In genomic region chr6:87151786-87152527, GRCh38 we compare ENCODE assay signal across 8 cellular contexts. TPM values are rescaled to one million over a fixed set of nuclear protein-coding genes. Genes with fewer than 3 reads are reported as not detected.
DNase-seq lines count a peak whose midpoint lies in the region; ATAC-seq, FAIRE-seq and TF ChIP-seq lines count a peak whose summit lies in the region.

No MANE protein-coding gene starts in this region.

- H3K36me3 ChIP-seq in GM23338 (ENCODE audit: insufficient read depth) (no peaks in the 10 kb centered on the region), WERI-Rb-1 (peaks cover 4% of the 10 kb centered on the region; the same call in 1 of the 2 replicates), breast epithelium (no peaks in the 10 kb centered on the region), spleen (no peaks in the 10 kb centered on the region)

- peaks cover 28% of the 10 kb centered on the region for H3K27me3 ChIP-seq in GM23338 (ENCODE audit: insufficient read depth)
- H3K27me3 ChIP-seq in WERI-Rb-1 (ENCODE audit: insufficient read depth, low read depth, severe bottlenecking) = no peaks in the 10 kb centered on the region
- H3K27me3 ChIP-seq in breast epithelium = no peaks in the 10 kb centered on the region
- no peaks in the 10 kb centered on the region for H3K27me3 ChIP-seq in spleen (replicated peaks in 1 of 7)

- TF ChIP-seq POLR2A in breast epithelium (IDR thresholded peaks at IDR 0.05) = peak; percentile 17
- no peak for TF ChIP-seq POLR2A in spleen (IDR thresholded peaks at IDR 0.05)

- H3K9me3 ChIP-seq in WERI-Rb-1 (ENCODE audit: severe bottlenecking) (no peaks in the 10 kb centered on the region), breast epithelium (no peaks in the 10 kb centered on the region), spleen (no peaks in the 10 kb centered on the region)

- no peaks in the 10 kb centered on the region for H3K9me2 ChIP-seq in GM23338 (ENCODE audit: insufficient read depth)

- intact Hi-C loops in breast epithelium (cut with DNase I; ENCODE audit: low total_unique reads) (no loop called here), spleen (cut with DNase I; ENCODE audit: low total_unique reads) (no loop called here)

- H3K27ac ChIP-seq in GM23338 (ENCODE audit: low read depth) = peak overlapping the region; percentile 34; the same call in 1 of the 2 replicates
- H3K27ac ChIP-seq in WERI-Rb-1 = peak overlapping the region; percentile 97
- H3K27ac ChIP-seq in breast epithelium = peak overlapping the region; percentile 86 to 98
- peak overlapping the region; percentile 88 to 97 (median 90) for H3K27ac ChIP-seq in spleen

- no peak for TF ChIP-seq CTCF in GM23338 (conservative IDR thresholded peaks at IDR 0.05; ENCODE audit: low read depth in 2 of 2)
- TF ChIP-seq CTCF in WERI-Rb-1 (IDR thresholded peaks at IDR 0.05; ENCODE audit: low read depth, low read length) = no peak
- no peak for TF ChIP-seq CTCF in breast epithelium (IDR thresholded peaks at IDR 0.05)
- TF ChIP-seq CTCF in spleen (IDR thresholded peaks at IDR 0.05 in 8 of 11, conservative IDR thresholded peaks at IDR 0.05 in 3 of 11) = peak in 1 of 11 experiments; percentile 10

- peak overlapping the region; percentile 87 for H3K4me3 Mint-ChIP-seq in GM23338

- no peaks in the 10 kb centered on the region for H3K9me3 Mint-ChIP-seq in GM23338

- whole genome bisulfite sequencing in spleen, 5 donors = 1% methylated on average over 19 to 72 of the region's 72 CpGs

- peaks cover 22% of the 10 kb centered on the region for H3K4me1 ChIP-seq in GM23338 (ENCODE audit: insufficient read depth)
- no peaks in the 10 kb centered on the region for H3K4me1 ChIP-seq in breast epithelium
- peaks cover 27 to 49% (median 43%) of the 10 kb centered on the region in 6 donors for H3K4me1 ChIP-seq in spleen

- peak overlapping the region; percentile 97 for H3K4me2 ChIP-seq in GM23338

- H3K4me3 ChIP-seq in GM23338 (peak overlapping the region; percentile 69), WERI-Rb-1 (ENCODE audit: low read depth, low read length) (peak overlapping the region; percentile 78), breast epithelium (peak overlapping the region; percentile 59 to 89 (median 62)), spleen (peak overlapping the region; percentile 37 to 81 (median 53))

- peaks cover 7% of the 10 kb centered on the region; the same call in 2 of the 3 replicates for H3K36me3 Mint-ChIP-seq in GM23338 (ENCODE audit: low read depth)

- FAIRE-seq in RCC 7860 (lab: Jason Lieb, UNC) = no peak

- ATAC-seq in GM23338 = peak; percentile 48

- 0 out of 2 replicates have a peak, but pooled peaks cover 4% of the 10 kb centered on the region for H3F3A ChIP-seq in GM23338 (replicated peaks; ENCODE audit: low read depth)

- DNase-seq in GF-D8 (lab: John Stamatoyannopoulos, UW) (peak; percentile 35), GM23338 (ENCODE audit: low spot score) (peak; percentile 81), NCI-H1092 treated with DMSO at 0.1 percent for 48 hours (lab: John Stamatoyannopoulos, UW) (peak; percentile 55), WERI-Rb-1 (peak; percentile 87), breast epithelium (ENCODE audit: low spot score in 2 of 2) (peak; percentile 27 to 58), iPS-NIHi7 (ENCODE audit: extremely low spot score) (peak; percentile 43), spleen (peak; percentile 95), RCC 7860 (ENCODE audit: low spot score) (no peak)

- H3K4me1 Mint-ChIP-seq in GM23338 = peaks cover 26% of the 10 kb centered on the region

- H3K27me3 Mint-ChIP-seq in GM23338 (ENCODE audit: insufficient read depth, low read depth, poor library complexity) = peaks cover 24% of the 10 kb centered on the region

- no peaks in the 10 kb centered on the region for H4K20me1 ChIP-seq in GM23338 (replicated peaks; ENCODE audit: insufficient read depth)

- H2AFZ ChIP-seq in GM23338 = peak overlapping the region; percentile 98

- peaks cover 22% of the 10 kb centered on the region for H3K79me2 ChIP-seq in GM23338 (replicated peaks; ENCODE audit: insufficient read depth)

- no peak overlapping the region for H3K27ac Mint-ChIP-seq in GM23338

TF ChIP-seq in GM23338, 12 proteins besides CTCF, POLR2A, EP300 and RAD21:
- TF ChIP-seq POLR2AphosphoS5 (IDR thresholded peaks at IDR 0.05; ENCODE audit: low read depth) (peak; percentile 65; the same call in 1 of the 2 replicates), REST (IDR thresholded peaks at IDR 0.05; ENCODE audit: unreplicated experiment) (no peak), NANOG (IDR thresholded peaks at IDR 0.05; ENCODE audit: borderline replicate concordance) (no peak), JUNB (IDR thresholded peaks at IDR 0.05; ENCODE audit: unreplicated experiment) (no peak), EZH2phosphoT487 (IDR thresholded peaks at IDR 0.05; ENCODE audit: unreplicated experiment) (no peak)
TF ChIP-seq in GM23338: peak in this region for 1.

RNA-seq across cellular contexts. Expression of gene ZNF292, which starts 3.4 kb away (rescaled TPM):
- 39.8 and 45.7 TPM in 2 replicates for total RNA-seq in GM23338 (2014; rRNA removed; shearing (Covaris generic))
- 47.9 and 67.9 TPM in 2 replicates for polyA plus RNA-seq in GM23338 (2016; fragmentation: Nextera tagmentation; extraction: Ambion mirVana)
- 10 to 100 TPM; 35.0 to 95.1 (median 56.7) TPM for total RNA-seq in breast epithelium
- 10 to 100 TPM; 44.8 to 76.2 (median 56.8) TPM for total RNA-seq in spleen
- 1 to 10 TPM; 5.1 to 5.7 (median 5.2) TPM for polyA plus RNA-seq in spleen

RNA-seq across cellular contexts. Expression of gene CGA, which starts 57.1 kb away (rescaled TPM):
- total RNA-seq in GM23338 (2014; rRNA removed; shearing (Covaris generic)) = not detected in 2 replicates
- polyA plus RNA-seq in GM23338 (2016; fragmentation: Nextera tagmentation; extraction: Ambion mirVana) (not detected in 2 replicates), spleen (not detected)
- total RNA-seq in breast epithelium (not detected), spleen (not detected)

Comparison
In these comparisons a context has a peak if more than half of its experiments do, and no peak if none do; other contexts are left out.
1. H3K27ac ChIP-seq: peak in every context shown above with its lines; median percentile 97 in WERI-Rb-1; 92 in breast epithelium; 90 in spleen; 34 in GM23338.